Comparison of ENCODE assay signal across 8 cellular contexts in genomic region chr17:50373705-50374104, GRCh38. TPM values are rescaled to one million over a fixed set of nuclear protein-coding genes. Genes with fewer than 3 reads are reported as not detected.
DNase-seq lines count a peak whose midpoint lies in the region; ATAC-seq and TF ChIP-seq lines count a peak whose summit lies in the region.

No MANE protein-coding gene starts in this region.

- RAD21 ChIA-PET in HCT116 (lab: Charles Lee; ENCODE audit: low non-redundant PET in 1 of 2, low total read pairs in 2 of 2, uncharacterized antibody in 2 of 2, unreplicated experiment in 2 of 2), result no interaction called here

- H3K9ac ChIP-seq in HCT116 (ENCODE audit: low read length), result peak overlapping the region; percentile 88

- H3K9me2 ChIP-seq in HCT116 (ENCODE audit: insufficient read depth), result no peaks in the 10 kb centered on the region

- peak overlapping the region; percentile 36 to 100 (median 99) for H3K4me3 Mint-ChIP-seq in immature natural killer cell

- no peak overlapping the region for H2AFZ ChIP-seq in HCT116 (ENCODE audit: low read depth, low read length, poor library complexity, severe bottlenecking)

- TF ChIP-seq RAD21 in HCT116 (IDR thresholded peaks at IDR 0.05; ENCODE audit: low read depth), result no peak

- CTCF ChIA-PET in HCT116 (lab: Charles Lee), result interaction anchor here (1.4 to 1.9 kb wide), 2 partner anchors 11 to 23 kb away, joined by 7 to 8 read pairs; partner anchors contain the start of gene LRRC59

- BruUV-seq in HCT116 (replicated peaks; lab: Mats Ljungman, UMichigan), result no TSS peak

- no peaks in the 10 kb centered on the region for H3K9me3 ChIP-seq in HCT116 (ENCODE audit: control insufficient read depth in 1 of 2, insufficient read depth in 1 of 2, low read depth in 1 of 2, low read length in 2 of 2)

- H4K20me1 ChIP-seq in HCT116 (ENCODE audit: insufficient read depth), result no peaks in the 10 kb centered on the region

- TF ChIP-seq CTCF in AG10803 (conservative IDR thresholded peaks at IDR 0.05; ENCODE audit: low read length) (no peak), HCT116 (IDR thresholded peaks at IDR 0.05 in 2 of 3, conservative IDR thresholded peaks at IDR 0.05 in 1 of 3; ENCODE audit: borderline replicate concordance in 1 of 3, insufficient read depth in 1 of 3, low read depth in 2 of 3, low read length in 2 of 3) (no peak)

- H3K36me3 Mint-ChIP-seq in activated naive CD4-positive, alpha-beta T cell treated with anti-CD3 and anti-CD28 coated beads, Interleukin-2, amount 50 U/mL, for 72 hours, result peaks cover 28 to 43% of the 10 kb centered on the region in 2 donors
- peaks cover 4 to 7% (median 6%) of the 10 kb centered on the region in 3 donors for H3K36me3 Mint-ChIP-seq in immature natural killer cell

- no peak for TF ChIP-seq POLR2A in HCT116 (IDR thresholded peaks at IDR 0.05; ENCODE audit: borderline replicate concordance, extremely low read depth, insufficient read depth, insufficient read length)

- DNase-seq in AG10803 (ENCODE audit: low read depth) (no peak), HCT116 (ENCODE audit: low read depth, low spot score) (no peak), immature natural killer cell (no peak), SIG-M5 treated with dmso at 0.1 percent for 504 hours (lab: John Stamatoyannopoulos, UW; ENCODE audit: unreplicated experiment) (no peak)
- DNase-seq in activated naive CD4-positive, alpha-beta T cell treated with anti-CD3 and anti-CD28 coated beads, Interleukin-2, amount 50 U/mL, for 72 hours (ENCODE audit: low spot score in 2 of 2), result no peak
- DNase-seq in activated CD8-positive, alpha-beta memory T cell treated with anti-CD3 and anti-CD28 coated beads, Interleukin-2, amount 50 U/mL, for 4 hours, result no peak

- POLR2A ChIA-PET in HCT116 (lab: Charles Lee), result interaction anchor here (2.6 kb wide), 1 partner anchor 24 kb away, joined by 12 read pairs; the partner anchor contains the start of gene LRRC59

- peak overlapping the region; percentile 98 to 99 for H3K27ac Mint-ChIP-seq in activated naive CD4-positive, alpha-beta T cell treated with anti-CD3 and anti-CD28 coated beads, Interleukin-2, amount 50 U/mL, for 72 hours
- H3K27ac Mint-ChIP-seq in immature natural killer cell, result peak overlapping the region in 3 of 6 donors; percentile 98 to 100 (median 100)

- no peaks in the 10 kb centered on the region for H3K9me3 Mint-ChIP-seq in activated naive CD4-positive, alpha-beta T cell treated with anti-CD3 and anti-CD28 coated beads, Interleukin-2, amount 50 U/mL, for 72 hours
- H3K9me3 Mint-ChIP-seq in immature natural killer cell, result no peaks in the 10 kb centered on the region

- peaks cover 4 to 5% (median 5%) of the 10 kb centered on the region in 3 donors for H3K27me3 Mint-ChIP-seq in immature natural killer cell (ENCODE audit: low read depth in 3 of 3)

- H3K36me3 ChIP-seq in HCT116 (ENCODE audit: control insufficient read depth in 1 of 2, insufficient read depth in 2 of 2, low read length in 2 of 2), result peaks cover 21 to 22% of the 10 kb centered on the region in 2 experiments

- intact Hi-C loops in HCT116 (cut with micrococcal nuclease), result no loop called here

- H3K4me2 ChIP-seq in HCT116 (ENCODE audit: low read length), result peak overlapping the region; percentile 76

- H3K27me3 ChIP-seq in HCT116 (ENCODE audit: insufficient read depth, low read length), result no peaks in the 10 kb centered on the region

- H3K4me1 ChIP-seq in HCT116 (ENCODE audit: control insufficient read depth in 1 of 2, insufficient read depth in 2 of 2, low read length in 2 of 2), result peaks cover 9 to 16% of the 10 kb centered on the region in 2 experiments

- H3K4me1 Mint-ChIP-seq in immature natural killer cell, result peaks cover 28 to 30% of the 10 kb centered on the region in 2 donors

- H3K4me3 ChIP-seq in AG10803 (ENCODE audit: low read length), result peak overlapping the region; percentile 83
- peak overlapping the region; percentile 54 to 67 for H3K4me3 ChIP-seq in HCT116 (replicated peaks in 1 of 2; ENCODE audit: low read depth in 1 of 2, low read length in 2 of 2)

- ATAC-seq in HCT116, result no peak
- ATAC-seq in activated naive CD4-positive, alpha-beta T cell treated with anti-CD3 and anti-CD28 coated beads, Interleukin-2, amount 50 U/mL, for 72 hours, result no peak
- no peak for ATAC-seq in GM21390 (IDR thresholded peaks at IDR 0.05; ENCODE audit: unreplicated experiment)
- no peak for ATAC-seq in HG03342 (IDR thresholded peaks at IDR 0.05; ENCODE audit: unreplicated experiment)

- peaks cover 50% of the 10 kb centered on the region for H3K79me2 ChIP-seq in HCT116 (ENCODE audit: insufficient read depth, low read length)

- peak overlapping the region; percentile 82; the same call in 1 of the 2 replicates for H3K27ac ChIP-seq in HCT116 (ENCODE audit: low read depth, low read length)

TF ChIP-seq in HCT116, 20 proteins besides CTCF, POLR2A, EP300 and RAD21:
- TF ChIP-seq SRF (IDR thresholded peaks at IDR 0.05; ENCODE audit: low read depth), result 0 out of 2 replicates have a peak, but pooled peaks have one; percentile 9
- no peak for TF ChIP-seq CEBPB (IDR thresholded peaks at IDR 0.05; ENCODE audit: low read depth)
TF ChIP-seq in HCT116: peak in this region for 1.

RNA-seq across cellular contexts. Expression of gene EME1, which starts 0.7 kb away (rescaled TPM):
- 31.8 TPM for total RNA-seq in HCT116 (2021; ENCODE audit: unreplicated experiment)
- polyA plus RNA-seq in HCT116 (2012), result 21.1 and 26.1 TPM in 2 replicates
- total RNA-seq in activated naive CD4-positive, alpha-beta T cell treated with anti-CD3 and anti-CD28 coated beads, Interleukin-2, amount 50 U/mL, for 72 hours, result 100 to 1,000 TPM in 1 of 2 donors, 10 to 100 TPM in 1; 45.9 to 101 TPM
- polyA plus RNA-seq in immature natural killer cell, result under 1 TPM in 2 of 3 donors, not detected in 1; 0.47 to 0.85 TPM

RNA-seq across cellular contexts. Expression of gene MRPL27, which starts 0.7 kb away (rescaled TPM):
- 106 TPM for total RNA-seq in HCT116 (2021; ENCODE audit: unreplicated experiment)
- polyA plus RNA-seq in HCT116 (2012), result 140 and 142 TPM in 2 replicates
- total RNA-seq in activated naive CD4-positive, alpha-beta T cell treated with anti-CD3 and anti-CD28 coated beads, Interleukin-2, amount 50 U/mL, for 72 hours, result 10 to 100 TPM; 63.6 to 91.4 TPM
- 10 to 100 TPM; 47.8 to 69.1 (median 49.4) TPM for polyA plus RNA-seq in immature natural killer cell

RNA-seq across cellular contexts. Expression of gene LRRC59, which starts 23.6 kb away (rescaled TPM):
- 221 TPM for total RNA-seq in HCT116 (2021; ENCODE audit: unreplicated experiment)
- polyA plus RNA-seq in HCT116 (2012), result 180 and 200 TPM in 2 replicates
- 10 to 100 TPM; 40.3 to 66.7 TPM for total RNA-seq in activated naive CD4-positive, alpha-beta T cell treated with anti-CD3 and anti-CD28 coated beads, Interleukin-2, amount 50 U/mL, for 72 hours
- 10 to 100 TPM; 16.8 to 30.3 (median 23.9) TPM for polyA plus RNA-seq in immature natural killer cell

RNA-seq across cellular contexts. Expression of gene XYLT2, which starts 27.8 kb away (rescaled TPM):
- total RNA-seq in HCT116 (2021; ENCODE audit: unreplicated experiment), result 37.5 TPM
- polyA plus RNA-seq in HCT116 (2012), result 30.3 and 34.3 TPM in 2 replicates
- total RNA-seq in activated naive CD4-positive, alpha-beta T cell treated with anti-CD3 and anti-CD28 coated beads, Interleukin-2, amount 50 U/mL, for 72 hours, result 10 to 100 TPM; 31.5 to 32.7 TPM
- 10 to 100 TPM in 1 of 3 donors, 1 to 10 TPM in 2; 6.8 to 17.4 (median 7.1) TPM for polyA plus RNA-seq in immature natural killer cell

RNA-seq across cellular contexts. Expression of gene ACSF2, which starts 52.3 kb away (rescaled TPM):
- 52.4 TPM for total RNA-seq in HCT116 (2021; ENCODE audit: unreplicated experiment)
- polyA plus RNA-seq in HCT116 (2012), result 34.4 and 40.5 TPM in 2 replicates
- total RNA-seq in activated naive CD4-positive, alpha-beta T cell treated with anti-CD3 and anti-CD28 coated beads, Interleukin-2, amount 50 U/mL, for 72 hours, result 10 to 100 TPM; 23.6 to 27.3 TPM
- polyA plus RNA-seq in immature natural killer cell, result 10 to 100 TPM in 1 of 3 donors, 1 to 10 TPM in 2; 4.8 to 11.1 (median 5.4) TPM
